ENCODE assay signal across 10 cellular contexts in genomic region chr15:50886139-50886467, GRCh38. TPM values are rescaled to one million over a fixed set of nuclear protein-coding genes. Genes with fewer than 3 reads are reported as not detected.
DNase-seq lines count a peak whose midpoint lies in the region; ATAC-seq and TF ChIP-seq lines count a peak whose summit lies in the region.
"Had no signal": no experiment of that assay in that cellular context is flagged by ENCODE, and none has a peak within 500 bp of the region (broad histone marks: within the 10 kb centered on the region; RNA-seq: fewer than 3 reads in every experiment).

No MANE protein-coding gene starts in this region.

- H3K9me3 Mint-ChIP-seq in activated T-cell treated with anti-CD3 and anti-CD28 coated beads, Interleukin-2, amount 50 U/mL, for 72 hours, result peaks cover 2% of the 10 kb centered on the region in 2 donors
- H3K9me3 Mint-ChIP-seq in activated T-cell treated with anti-CD3 and anti-CD28 coated beads, Interleukin-2, amount 50 U/mL, for 4 hours, result peaks cover 4% of the 10 kb centered on the region

- peak overlapping the region; percentile 33 for H3K4me2 ChIP-seq in SU-DHL-6 (ENCODE audit: low read depth, low read length, poor library complexity, severe bottlenecking)
- H3K4me2 ChIP-seq in fibroblast of lung (ENCODE audit: extremely low read depth, insufficient read depth, low read length), result no peak overlapping the region

- H3K4me3 ChIP-seq in SU-DHL-6 (ENCODE audit: insufficient read depth, low read length, poor library complexity, severe bottlenecking) (no peak overlapping the region), fibroblast of lung (replicated peaks in 1 of 4; ENCODE audit: control extremely low read depth in 1 of 4, insufficient read depth in 1 of 4, low read depth in 3 of 4, low read length in 4 of 4) (no peak overlapping the region), vagina (no peak overlapping the region), sigmoid colon (no peak overlapping the region)
- H3K4me3 ChIP-seq: SK-N-MC had no signal

- H3K4me1 ChIP-seq in fibroblast of lung (ENCODE audit: control insufficient read depth, extremely low read depth, insufficient read depth, low read length) (peaks cover 3% of the 10 kb centered on the region), vagina (peaks cover 19% of the 10 kb centered on the region), sigmoid colon (peaks cover 0 to 14% (median 9%) of the 10 kb centered on the region in 4 donors)

- peak overlapping the region; percentile 93 for H3K27ac Mint-ChIP-seq in activated T-cell treated with anti-CD3 and anti-CD28 coated beads, Interleukin-2, amount 50 U/mL, for 72 hours

- H3K36me3 Mint-ChIP-seq in activated T-cell treated with anti-CD3 and anti-CD28 coated beads, Interleukin-2, amount 50 U/mL, for 72 hours (ENCODE audit: insufficient read depth in 2 of 2), result peaks cover 0 to 12% of the 10 kb centered on the region in 2 donors
- H3K36me3 Mint-ChIP-seq in activated T-cell treated with anti-CD3 and anti-CD28 coated beads, Interleukin-2, amount 50 U/mL, for 4 hours (ENCODE audit: insufficient read depth), result no peaks in the 10 kb centered on the region

- H3K4me1 Mint-ChIP-seq in activated T-cell treated with anti-CD3 and anti-CD28 coated beads, Interleukin-2, amount 50 U/mL, for 72 hours (ENCODE audit: low read depth), result peaks cover 61% of the 10 kb centered on the region
- H3K4me1 Mint-ChIP-seq in activated T-cell treated with anti-CD3 and anti-CD28 coated beads, Interleukin-2, amount 50 U/mL, for 4 hours (ENCODE audit: low read depth), result peaks cover 35% of the 10 kb centered on the region

- H3K4me3 Mint-ChIP-seq in activated T-cell treated with anti-CD3 and anti-CD28 coated beads, Interleukin-2, amount 50 U/mL, for 72 hours, result peak overlapping the region; percentile 81 to 83
- H3K4me3 Mint-ChIP-seq in activated T-cell treated with anti-CD3 and anti-CD28 coated beads, Interleukin-2, amount 50 U/mL, for 4 hours, result no peak overlapping the region

- H3K27ac ChIP-seq in SU-DHL-6 (ENCODE audit: low read depth, low read length), result no peak overlapping the region
- H3K27ac ChIP-seq in fibroblast of lung (ENCODE audit: insufficient read depth, low read length), result peak overlapping the region; percentile 65
- peak overlapping the region; percentile 73 for H3K27ac ChIP-seq in vagina
- H3K27ac ChIP-seq in sigmoid colon, result no peak overlapping the region
- H3K27ac ChIP-seq: SK-N-MC had no signal

- TF ChIP-seq POLR2A in vagina (IDR thresholded peaks at IDR 0.05), result no peak
- TF ChIP-seq POLR2A in sigmoid colon (IDR thresholded peaks at IDR 0.05), result no peak

- no peak for DNase-seq in activated T-cell treated with anti-CD3 and anti-CD28 coated beads, Interleukin-2, amount 50 U/mL, for 72 hours
- no peak for DNase-seq in activated T-cell treated with anti-CD3 and anti-CD28 coated beads, Interleukin-2, amount 50 U/mL, for 4 hours
- DNase-seq in fibroblast of lung (ENCODE audit: low read depth in 2 of 2) (no peak), vagina (ENCODE audit: extremely low spot score in 2 of 2) (no peak), dermis blood vessel endothelial cell (no peak), sigmoid colon (no peak)
- DNase-seq in central memory CD4-positive, alpha-beta T cell, result no peak

- no peaks in the 10 kb centered on the region for H3K27me3 Mint-ChIP-seq in activated T-cell treated with anti-CD3 and anti-CD28 coated beads, Interleukin-2, amount 50 U/mL, for 72 hours (ENCODE audit: low read depth)
- no peaks in the 10 kb centered on the region for H3K27me3 Mint-ChIP-seq in activated T-cell treated with anti-CD3 and anti-CD28 coated beads, Interleukin-2, amount 50 U/mL, for 4 hours (ENCODE audit: low read depth)
- H3K27me3 Mint-ChIP-seq: naive thymus-derived CD8-positive, alpha-beta T cell had no signal

- H3K9me3 ChIP-seq in SU-DHL-6 (ENCODE audit: insufficient read depth, low read length) (no peaks in the 10 kb centered on the region), fibroblast of lung (ENCODE audit: control insufficient read depth, insufficient read depth, low read depth, low read length) (no peaks in the 10 kb centered on the region), vagina (no peaks in the 10 kb centered on the region), sigmoid colon (no peaks in the 10 kb centered on the region)

- H4K20me1 ChIP-seq in SU-DHL-6 (ENCODE audit: low read depth, low read length), result no peaks in the 10 kb centered on the region
- H4K20me1 ChIP-seq in fibroblast of lung (ENCODE audit: control insufficient read depth, extremely low read depth, insufficient read depth, low read length), result no peaks in the 10 kb centered on the region

- no peaks in the 10 kb centered on the region for H3K79me2 ChIP-seq in SU-DHL-6 (ENCODE audit: insufficient read depth, low read length)
- H3K79me2 ChIP-seq in fibroblast of lung (ENCODE audit: control insufficient read depth, insufficient read depth, low read length), result no peaks in the 10 kb centered on the region

- H2AFZ ChIP-seq in SU-DHL-6 (ENCODE audit: low read depth, low read length, severe bottlenecking) (no peak overlapping the region), fibroblast of lung (ENCODE audit: low read length) (no peak overlapping the region)

- ATAC-seq in activated T-cell treated with anti-CD3 and anti-CD28 coated beads, Interleukin-2, amount 50 U/mL, for 72 hours (replicated peaks in 1 of 2), result no peak
- ATAC-seq in activated T-cell treated with anti-CD3 and anti-CD28 coated beads, Interleukin-2, amount 50 U/mL, for 4 hours, result no peak

- H3K36me3 ChIP-seq in SU-DHL-6 (ENCODE audit: low read length) (no peaks in the 10 kb centered on the region), fibroblast of lung (ENCODE audit: control insufficient read depth, insufficient read depth, low read length) (no peaks in the 10 kb centered on the region), vagina (no peaks in the 10 kb centered on the region), sigmoid colon (no peaks in the 10 kb centered on the region)

- intact Hi-C loops in vagina (cut with DNase I) (no loop called here), sigmoid colon (cut with DNase I) (no loop called here)

- H3K9me2 ChIP-seq in SU-DHL-6 (replicated peaks; ENCODE audit: insufficient read depth, low read length), result no peaks in the 10 kb centered on the region

- H3F3A ChIP-seq in SU-DHL-6 (ENCODE audit: insufficient read depth), result no peaks in the 10 kb centered on the region

- TF ChIP-seq CTCF in SU-DHL-6 (IDR thresholded peaks at IDR 0.05; ENCODE audit: insufficient read depth, low read length, poor library complexity, severe bottlenecking) (peak; percentile 17), fibroblast of lung (conservative IDR thresholded peaks at IDR 0.05 in 1 of 2, IDR thresholded peaks at IDR 0.05 in 1 of 2; ENCODE audit: low read depth in 1 of 2, low read length in 2 of 2) (no peak), vagina (IDR thresholded peaks at IDR 0.05) (no peak), sigmoid colon (IDR thresholded peaks at IDR 0.05) (no peak)

- H3K27me3 ChIP-seq in SU-DHL-6 (ENCODE audit: low read length), result no peaks in the 10 kb centered on the region
- H3K27me3 ChIP-seq in fibroblast of lung (ENCODE audit: control insufficient read depth, insufficient read depth, low read length), result no peaks in the 10 kb centered on the region
- no peaks in the 10 kb centered on the region for H3K27me3 ChIP-seq in vagina
- no peaks in the 10 kb centered on the region for H3K27me3 ChIP-seq in sigmoid colon

- TF ChIP-seq EP300 in sigmoid colon (IDR thresholded peaks at IDR 0.05), result no peak

- H3K9ac ChIP-seq in SU-DHL-6 (ENCODE audit: low read length) (no peak overlapping the region), fibroblast of lung (ENCODE audit: insufficient read depth, low read length) (no peak overlapping the region)

RNA-seq across cellular contexts. Expression of gene AP4E1, which starts 22.4 kb away (rescaled TPM):
- total RNA-seq in activated T-cell treated with anti-CD3 and anti-CD28 coated beads, Interleukin-2, amount 50 U/mL, for 72 hours, result 10 to 100 TPM; 13.3 to 17.1 TPM
- 10 to 100 TPM; 13.1 to 14.7 (median 14.4) TPM for total RNA-seq in activated T-cell treated with anti-CD3 and anti-CD28 coated beads, Interleukin-2, amount 50 U/mL, for 4 hours
- 14.4 and 19.7 TPM in 2 replicates for total RNA-seq in fibroblast of lung
- polyA plus RNA-seq in fibroblast of lung, result 7.2 and 7.3 TPM in 2 replicates
- polyA plus RNA-seq in fibroblast of lung (2012), result 6.6 and 7.6 TPM in 2 replicates
- 2.5 and 2.8 TPM in 2 replicates for polyA minus RNA-seq in fibroblast of lung (ENCODE audit: low replicate concordance)
- 7.4 TPM for total RNA-seq in vagina
- 12.3 and 14.4 TPM in 2 replicates for total RNA-seq in dermis blood vessel endothelial cell
- 1 to 10 TPM; 7.3 to 8.3 (median 8.0) TPM for total RNA-seq in sigmoid colon
- polyA plus RNA-seq in sigmoid colon, result 1 to 10 TPM; 2.4 to 4.8 (median 3.2) TPM

Comparison
In these comparisons a context has a peak if more than half of its experiments do, and no peak if none do; other contexts are left out.
1. H3K27ac ChIP-seq: peak in fibroblast of lung (single experiment) and vagina (single experiment); none in SU-DHL-6 (single experiment) and sigmoid colon (0 of 4).